In genomic region chr2:24261441-24261840, GRCh38 we compare ENCODE assay signal across 23 cellular contexts.
DNase-seq lines count a peak whose midpoint lies in the region; ATAC-seq and TF ChIP-seq lines count a peak whose summit lies in the region.
"Had no signal": no experiment of that assay in that cellular context is flagged by ENCODE, and none has a peak within 500 bp of the region (broad histone marks: within the 10 kb centered on the region; RNA-seq: fewer than 3 reads in every experiment).

No MANE protein-coding gene starts in this region.

- H3K9ac ChIP-seq in IMR-90 (ENCODE audit: low read depth, low read length), result no peak overlapping the region
- no peak overlapping the region for H3K9ac ChIP-seq in neuronal stem cell (ENCODE audit: low read depth, low read length, poor library complexity)

- H2BK120ac ChIP-seq in IMR-90 (ENCODE audit: low read depth, low read length) (no peak overlapping the region), neuronal stem cell (ENCODE audit: low read depth, low read length) (no peak overlapping the region)

- H3K18ac ChIP-seq in IMR-90 (ENCODE audit: low read depth, low read length), result no peak overlapping the region
- no peak overlapping the region for H3K18ac ChIP-seq in neuronal stem cell (ENCODE audit: low read length)

- H2BK15ac ChIP-seq in IMR-90 (ENCODE audit: low read depth, low read length) (no peak overlapping the region), neuronal stem cell (ENCODE audit: low read length) (no peak overlapping the region)

- no peak overlapping the region for H2BK5ac ChIP-seq in IMR-90 (ENCODE audit: low read depth, low read length, poor library complexity, severe bottlenecking)
- no peak overlapping the region for H2BK5ac ChIP-seq in neuronal stem cell (ENCODE audit: low read length)

- H4K8ac ChIP-seq in IMR-90 (ENCODE audit: low read depth in 2 of 2, low read length in 2 of 2) (no peak overlapping the region), neuronal stem cell (ENCODE audit: low read depth, low read length) (no peak overlapping the region)

- no peak overlapping the region for H3K4me3 Mint-ChIP-seq in activated CD8-positive, alpha-beta memory T cell treated with anti-CD3 and anti-CD28 coated beads, Interleukin-2, amount 10 ng/mL, durations not matched to agents 7 days and 5 days
- no peak overlapping the region for H3K4me3 Mint-ChIP-seq in T-helper 17 cell
- H3K4me3 Mint-ChIP-seq: activated CD4-positive, alpha-beta T cell treated with anti-CD3 and anti-CD28 coated beads, Interleukin-2, amount 10 ng/mL, durations not matched to agents 7 days and 5 days had no signal

- no peak for TF ChIP-seq POLR2A in IMR-90 (IDR thresholded peaks at IDR 0.05; ENCODE audit: low read depth, low read length)

- no peak overlapping the region for H2AK9ac ChIP-seq in IMR-90 (replicated peaks; ENCODE audit: low read depth, low read length, poor library complexity)

- H3K14ac ChIP-seq in IMR-90 (replicated peaks; ENCODE audit: low read depth, low read length) (no peak overlapping the region), neuronal stem cell (ENCODE audit: low read length) (no peak overlapping the region)

- H3K79me1 ChIP-seq in IMR-90 (ENCODE audit: low read depth in 1 of 2, low read length in 2 of 2) (no peaks in the 10 kb centered on the region), neuronal stem cell (ENCODE audit: low read depth, low read length) (no peaks in the 10 kb centered on the region)

- TF ChIP-seq RAD21 in IMR-90 (IDR thresholded peaks at IDR 0.05; ENCODE audit: low read length), result no peak

- H2AFZ ChIP-seq in IMR-90 (replicated peaks; ENCODE audit: low read length, poor library complexity) (no peak overlapping the region), neuronal stem cell (ENCODE audit: low read length) (no peak overlapping the region)

- H3K36me3 ChIP-seq in IMR-90 (ENCODE audit: control insufficient read depth, insufficient read depth, low read length) (peaks cover 6% of the 10 kb centered on the region; the same call in 1 of the 2 replicates), neutrophil (peaks cover 83% of the 10 kb centered on the region), neuronal stem cell (replicated peaks in 1 of 2; ENCODE audit: control insufficient read depth in 2 of 2, insufficient read depth in 2 of 2, low read length in 2 of 2) (peaks cover 1 to 4% of the 10 kb centered on the region in 2 donors)

- H3K27ac ChIP-seq in IMR-90 (ENCODE audit: insufficient read depth, low read length) (no peak overlapping the region; the same call in 1 of the 2 replicates), neutrophil (peak overlapping the region; percentile 21), neuronal stem cell (replicated peaks; ENCODE audit: low read length) (no peak overlapping the region)

- no peak overlapping the region for H4K5ac ChIP-seq in IMR-90 (ENCODE audit: low read depth, low read length)

- BruUV-seq in IMR-90 (replicated peaks; lab: Mats Ljungman, UMichigan), result no TSS peak

- POLR2A ChIA-PET in IMR-90 (lab: Charles Lee; ENCODE audit: unreplicated experiment), result interaction anchor here (0.6 kb wide), 1 partner anchor 516 kb away, joined by 7 read pairs; no protein-coding TSS in a partner anchor

- no peaks in the 10 kb centered on the region for H3K27me3 Mint-ChIP-seq in activated CD8-positive, alpha-beta memory T cell treated with anti-CD3 and anti-CD28 coated beads, Interleukin-2, amount 10 ng/mL, durations not matched to agents 7 days and 5 days
- no peaks in the 10 kb centered on the region for H3K27me3 Mint-ChIP-seq in T-helper 17 cell
- H3K27me3 Mint-ChIP-seq: activated CD4-positive, alpha-beta T cell treated with anti-CD3 and anti-CD28 coated beads, Interleukin-2, amount 10 ng/mL, durations not matched to agents 7 days and 5 days had no signal

- in situ Hi-C loops in IMR-90 (cut with MboI; ENCODE audit: low sequenced_read_pairs), result no loop called here

- CTCF ChIA-PET in activated CD8-positive, alpha-beta memory T cell treated with anti-CD3 and anti-CD28 coated beads, Interleukin-2, amount 10 ng/mL, durations not matched to agents 7 days and 5 days (lab: Charles Lee), result no interaction called here
- CTCF ChIA-PET in IMR-90 (lab: Yijun Ruan, JAX), result interaction anchor here (0.6 kb wide), 1 partner anchor 333 kb away, joined by 5 read pairs; no protein-coding TSS in a partner anchor

- H4K91ac ChIP-seq in IMR-90 (ENCODE audit: insufficient read depth, low read depth, low read length), result no peak overlapping the region
- H4K91ac ChIP-seq in neuronal stem cell (ENCODE audit: low read depth, low read length, poor library complexity), result no peak overlapping the region

- no peaks in the 10 kb centered on the region for H4K20me1 ChIP-seq in IMR-90 (ENCODE audit: insufficient read depth, low read length)

- H2AK5ac ChIP-seq in IMR-90 (ENCODE audit: low read depth, low read length) (no peak overlapping the region), neuronal stem cell (ENCODE audit: low read depth, low read length) (no peak overlapping the region)

- H3K4me3 ChIP-seq in IMR-90 (ENCODE audit: insufficient read depth, low read depth, low read length) (no peak overlapping the region), neutrophil (ENCODE audit: low read depth in 1 of 2, low read length in 1 of 2) (no peak overlapping the region), neuronal stem cell (ENCODE audit: low read length in 2 of 2) (no peak overlapping the region)
- H3K4me3 ChIP-seq: GM12878 had no signal

- H3K4me1 ChIP-seq in IMR-90 (ENCODE audit: control insufficient read depth, insufficient read depth, low read length), result peaks cover 3% of the 10 kb centered on the region; the same call in 1 of the 2 replicates
- H3K4me1 ChIP-seq in neutrophil (ENCODE audit: control insufficient read depth in 1 of 2, insufficient read depth in 1 of 2, low read depth in 1 of 2, low read length in 1 of 2), result no peaks in the 10 kb centered on the region
- H3K4me1 ChIP-seq in neuronal stem cell (ENCODE audit: control insufficient read depth in 2 of 2, insufficient read depth in 1 of 2, low read depth in 1 of 2, low read length in 2 of 2), result no peaks in the 10 kb centered on the region

- peaks cover 25% of the 10 kb centered on the region for H3K36me3 Mint-ChIP-seq in activated CD8-positive, alpha-beta memory T cell treated with anti-CD3 and anti-CD28 coated beads, Interleukin-2, amount 10 ng/mL, durations not matched to agents 7 days and 5 days
- peaks cover 6% of the 10 kb centered on the region for H3K36me3 Mint-ChIP-seq in T-helper 17 cell (ENCODE audit: low read depth)

- dilution Hi-C loops in IMR-90 (cut with HindIII; ENCODE audit: low sequenced_read_pairs, unreplicated experiment), result no loop called here

- no peaks in the 10 kb centered on the region for H3K27me3 ChIP-seq in IMR-90 (ENCODE audit: control insufficient read depth, insufficient read depth, low read length)
- no peaks in the 10 kb centered on the region for H3K27me3 ChIP-seq in neutrophil
- no peaks in the 10 kb centered on the region for H3K27me3 ChIP-seq in neuronal stem cell (ENCODE audit: control insufficient read depth in 3 of 3, insufficient read depth in 3 of 3, low read depth in 1 of 3, low read length in 3 of 3)

- no peak overlapping the region for H3K4ac ChIP-seq in IMR-90 (ENCODE audit: low read depth, low read length)
- no peak overlapping the region for H3K4ac ChIP-seq in neuronal stem cell (ENCODE audit: low read length)

- H3K9me3 Mint-ChIP-seq in activated CD8-positive, alpha-beta memory T cell treated with anti-CD3 and anti-CD28 coated beads, Interleukin-2, amount 10 ng/mL, durations not matched to agents 7 days and 5 days (ENCODE audit: low read depth), result no peaks in the 10 kb centered on the region
- H3K9me3 Mint-ChIP-seq: activated CD4-positive, alpha-beta T cell treated with anti-CD3 and anti-CD28 coated beads, Interleukin-2, amount 10 ng/mL, durations not matched to agents 7 days and 5 days had no signal

- H3K9me1 ChIP-seq in IMR-90 (ENCODE audit: insufficient read depth, low read length), result peaks cover 2% of the 10 kb centered on the region; the same call in 1 of the 2 replicates

- peak overlapping the region; percentile 72 for H3K27ac Mint-ChIP-seq in activated CD8-positive, alpha-beta memory T cell treated with anti-CD3 and anti-CD28 coated beads, Interleukin-2, amount 10 ng/mL, durations not matched to agents 7 days and 5 days
- peak overlapping the region; percentile 90 for H3K27ac Mint-ChIP-seq in T-helper 17 cell
- H3K27ac Mint-ChIP-seq: activated CD4-positive, alpha-beta T cell treated with anti-CD3 and anti-CD28 coated beads, Interleukin-2, amount 10 ng/mL, durations not matched to agents 7 days and 5 days had no signal

- TF ChIP-seq CTCF in IMR-90 (conservative IDR thresholded peaks at IDR 0.05; ENCODE audit: low read depth, low read length) (no peak), neutrophil (IDR thresholded peaks at IDR 0.05) (no peak)

- H2BK12ac ChIP-seq in neuronal stem cell (ENCODE audit: low read length), result no peak overlapping the region

- H3K23ac ChIP-seq in IMR-90 (ENCODE audit: low read depth, low read length) (no peak overlapping the region), neuronal stem cell (ENCODE audit: low read depth, low read length, poor library complexity) (no peak overlapping the region)

- no peak for DNase-seq in activated CD8-positive, alpha-beta memory T cell treated with anti-CD3 and anti-CD28 coated beads, Interleukin-2, amount 10 ng/mL, durations not matched to agents 7 days and 5 days
- DNase-seq in activated CD8-positive, alpha-beta memory T cell treated with anti-CD3 and anti-CD28 coated beads, Interleukin-2, amount 50 U/mL, for 48 hours, result no peak
- DNase-seq in IMR-90 (peak; percentile 2), T-helper 17 cell (no peak), neuronal stem cell (ENCODE audit: low spot score) (no peak), SW480 (ENCODE audit: low spot score) (no peak)
- DNase-seq in central memory CD4-positive, alpha-beta T cell, result no peak
- DNase-seq: activated CD4-positive, alpha-beta T cell treated with anti-CD3 and anti-CD28 coated beads, Interleukin-2, amount 10 ng/mL, durations not matched to agents 7 days and 5 days; amniotic stem cell; Calu3; DND-41; effector CD8-positive, alpha-beta T cell; erythroblast; head of caudate nucleus; mammary epithelial cell; NCI-H1105 treated with DMSO at 0.1 percent for 48 hours; NCI-H2029; NCI-H226; occipital lobe; retina; SW 1271 had no signal

- no peak overlapping the region for H3K56ac ChIP-seq in IMR-90 (ENCODE audit: extremely low read depth, insufficient read depth, low read length)

- intact Hi-C loops in IMR-90 (cut with micrococcal nuclease), result no loop called here

- no CpG with 5 or more reads among the region's 3 CpGs for WGBS in IMR-90 (ENCODE audit: extremely low coverage in 2 of 2, insufficient read length in 1 of 2), 2 experiments
- no CpG with 5 or more reads among the region's 3 CpGs for WGBS in neuronal stem cell (ENCODE audit: extremely low coverage in 2 of 2, insufficient read length in 2 of 2, insufficient replicate concordance in 1 of 2), 2 donors

- ATAC-seq in activated CD8-positive, alpha-beta memory T cell treated with anti-CD3 and anti-CD28 coated beads, Interleukin-2, amount 10 ng/mL, durations not matched to agents 7 days and 5 days, result no peak
- ATAC-seq in IMR-90 (ENCODE audit: low read depth) (no peak), T-helper 17 cell (no peak)
- ATAC-seq: GM12878 had no signal

- no peaks in the 10 kb centered on the region for H3K9me3 ChIP-seq in IMR-90 (ENCODE audit: control insufficient read depth, insufficient read depth, low read length)
- no peaks in the 10 kb centered on the region for H3K9me3 ChIP-seq in T-helper 17 cell (ENCODE audit: control insufficient read depth, low read length, poor library complexity, severe bottlenecking)
- H3K9me3 ChIP-seq in neutrophil, result no peaks in the 10 kb centered on the region
- H3K9me3 ChIP-seq in neuronal stem cell (replicated peaks in 1 of 2; ENCODE audit: control insufficient read depth in 2 of 2, insufficient read depth in 1 of 2, low read depth in 1 of 2, low read length in 2 of 2), result no peaks in the 10 kb centered on the region

- H2BK20ac ChIP-seq in IMR-90 (ENCODE audit: low read depth, low read length), result no peak overlapping the region

- peaks cover 15% of the 10 kb centered on the region for H3K4me1 Mint-ChIP-seq in activated CD8-positive, alpha-beta memory T cell treated with anti-CD3 and anti-CD28 coated beads, Interleukin-2, amount 10 ng/mL, durations not matched to agents 7 days and 5 days
- peaks cover 8% of the 10 kb centered on the region for H3K4me1 Mint-ChIP-seq in T-helper 17 cell

- H3K4me2 ChIP-seq in IMR-90 (ENCODE audit: low read depth, low read length), result no peak overlapping the region
- no peak overlapping the region for H3K4me2 ChIP-seq in neuronal stem cell (ENCODE audit: insufficient read depth, low read length, poor library complexity, severe bottlenecking)
